ENCODE assay signal across 1 cellular context in the genomic region with DNA sequence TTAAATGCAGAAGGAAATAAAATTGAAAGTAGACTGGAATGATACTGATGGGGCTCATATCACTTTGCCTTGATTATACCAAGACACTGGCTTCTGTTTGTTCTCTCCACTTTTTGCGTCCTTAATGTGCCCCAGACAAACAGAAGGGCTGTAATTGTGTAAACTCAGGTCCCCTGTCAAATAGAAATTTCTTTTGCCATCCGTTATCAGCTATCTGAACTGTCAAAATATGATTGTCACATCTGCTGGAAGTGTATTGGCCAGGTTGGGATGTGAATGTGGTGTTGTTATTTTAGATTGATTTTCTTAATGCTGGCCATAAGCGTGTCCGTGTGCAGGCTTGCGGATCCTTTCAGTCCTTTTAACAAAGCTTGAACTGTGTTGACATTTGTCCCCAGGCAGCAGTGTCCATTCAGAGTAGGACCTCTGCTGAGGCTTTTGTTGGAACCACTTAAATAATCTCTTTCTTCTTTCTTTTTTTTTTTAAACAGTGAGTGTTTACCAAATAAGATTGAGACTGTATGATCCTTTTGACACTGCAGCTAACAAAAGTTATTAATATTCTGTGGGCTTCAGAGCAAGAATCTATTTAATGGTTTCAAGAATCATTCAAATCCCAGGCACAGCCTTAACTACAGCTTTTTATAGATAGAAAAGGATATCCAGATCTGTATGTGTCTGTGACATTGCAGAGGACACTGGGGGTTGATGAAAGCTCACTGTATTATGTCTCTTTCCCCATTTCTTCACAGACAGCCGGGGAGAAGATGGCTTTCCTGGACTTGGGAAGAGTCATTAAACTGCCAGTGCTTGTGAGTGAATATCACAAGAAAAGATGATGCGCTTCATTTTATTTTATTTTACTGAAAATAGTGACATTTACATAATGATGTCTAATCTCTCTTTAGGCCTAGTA.
TF ChIP-seq lines count a peak whose summit lies in the region.

No MANE protein-coding gene starts in this region.

TF ChIP-seq in HepG2, 621 proteins besides CTCF, POLR2A, EP300 and RAD21:
- TF ChIP-seq GZF1 (CRISPR knock-in tag; IDR thresholded peaks at IDR 0.05) (no peak), CENPX (CRISPR knock-in tag; IDR thresholded peaks at IDR 0.05) (no peak), ZNF562 (CRISPR knock-in tag; IDR thresholded peaks at IDR 0.05; ENCODE audit: borderline replicate concordance) (no peak), PTBP1 (IDR thresholded peaks at IDR 0.05; ENCODE audit: low read depth, low read length, poor library complexity, severe bottlenecking) (no peak), ZSCAN30 (CRISPR knock-in tag; IDR thresholded peaks at IDR 0.05) (no peak), ESRRA (CRISPR knock-in tag; IDR thresholded peaks at IDR 0.05; ENCODE audit: low read depth) (no peak), FOXA1 (IDR thresholded peaks at IDR 0.05) (no peak), FOXA1 (CRISPR knock-in tag; IDR thresholded peaks at IDR 0.05) (peak; percentile 30; the same call in 1 of the 2 replicates), FOXA3 (CRISPR knock-in tag; IDR thresholded peaks at IDR 0.05) (peak; percentile 22; the same call in 1 of the 2 replicates), ZNF549 (CRISPR knock-in tag; IDR thresholded peaks at IDR 0.05) (no peak), BCL6 (CRISPR knock-in tag; IDR thresholded peaks at IDR 0.05) (0 out of 2 replicates have a peak, but pooled peaks have one; percentile 14), ZNF552 (CRISPR knock-in tag; IDR thresholded peaks at IDR 0.05; ENCODE audit: borderline replicate concordance) (no peak), GABPB1 (CRISPR knock-in tag; IDR thresholded peaks at IDR 0.05) (no peak), GATAD2A (CRISPR knock-in tag; IDR thresholded peaks at IDR 0.05) (0 out of 2 replicates have a peak, but pooled peaks have one; percentile 13), TP53 (CRISPR knock-in tag; conservative IDR thresholded peaks at IDR 0.05) (no peak), CAMTA2 (CRISPR knock-in tag; IDR thresholded peaks at IDR 0.05; ENCODE audit: borderline replicate concordance) (no peak), ZFP62 (CRISPR knock-in tag; IDR thresholded peaks at IDR 0.05) (no peak), ONECUT2 (CRISPR knock-in tag; IDR thresholded peaks at IDR 0.05) (no peak), ZNF432 (CRISPR knock-in tag; IDR thresholded peaks at IDR 0.05; ENCODE audit: borderline replicate concordance) (no peak), HDAC1 (CRISPR knock-in tag; IDR thresholded peaks at IDR 0.05) (no peak), ZMYM2 (CRISPR knock-in tag; IDR thresholded peaks at IDR 0.05) (no peak), PAWR (CRISPR knock-in tag; IDR thresholded peaks at IDR 0.05; ENCODE audit: borderline replicate concordance) (no peak), EED (CRISPR knock-in tag; IDR thresholded peaks at IDR 0.05) (no peak), GATAD1 (CRISPR knock-in tag; IDR thresholded peaks at IDR 0.05) (no peak)
- TF ChIP-seq, protein P1, sequence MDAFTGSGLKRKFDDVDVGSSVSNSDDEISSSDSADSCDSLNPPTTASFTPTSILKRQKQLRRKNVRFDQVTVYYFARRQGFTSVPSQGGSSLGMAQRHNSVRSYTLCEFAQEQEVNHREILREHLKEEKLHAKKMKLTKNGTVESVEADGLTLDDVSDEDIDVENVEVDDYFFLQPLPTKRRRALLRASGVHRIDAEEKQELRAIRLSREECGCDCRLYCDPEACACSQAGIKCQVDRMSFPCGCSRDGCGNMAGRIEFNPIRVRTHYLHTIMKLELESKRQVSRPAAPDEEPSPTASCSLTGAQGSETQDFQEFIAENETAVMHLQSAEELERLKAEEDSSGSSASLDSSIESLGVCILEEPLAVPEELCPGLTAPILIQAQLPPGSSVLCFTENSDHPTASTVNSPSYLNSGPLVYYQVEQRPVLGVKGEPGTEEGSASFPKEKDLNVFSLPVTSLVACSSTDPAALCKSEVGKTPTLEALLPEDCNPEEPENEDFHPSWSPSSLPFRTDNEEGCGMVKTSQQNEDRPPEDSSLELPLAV (CRISPR knock-in tag; conservative IDR thresholded peaks at IDR 0.05; ENCODE audit: low read depth), result no peak
- TF ChIP-seq, protein P2, sequence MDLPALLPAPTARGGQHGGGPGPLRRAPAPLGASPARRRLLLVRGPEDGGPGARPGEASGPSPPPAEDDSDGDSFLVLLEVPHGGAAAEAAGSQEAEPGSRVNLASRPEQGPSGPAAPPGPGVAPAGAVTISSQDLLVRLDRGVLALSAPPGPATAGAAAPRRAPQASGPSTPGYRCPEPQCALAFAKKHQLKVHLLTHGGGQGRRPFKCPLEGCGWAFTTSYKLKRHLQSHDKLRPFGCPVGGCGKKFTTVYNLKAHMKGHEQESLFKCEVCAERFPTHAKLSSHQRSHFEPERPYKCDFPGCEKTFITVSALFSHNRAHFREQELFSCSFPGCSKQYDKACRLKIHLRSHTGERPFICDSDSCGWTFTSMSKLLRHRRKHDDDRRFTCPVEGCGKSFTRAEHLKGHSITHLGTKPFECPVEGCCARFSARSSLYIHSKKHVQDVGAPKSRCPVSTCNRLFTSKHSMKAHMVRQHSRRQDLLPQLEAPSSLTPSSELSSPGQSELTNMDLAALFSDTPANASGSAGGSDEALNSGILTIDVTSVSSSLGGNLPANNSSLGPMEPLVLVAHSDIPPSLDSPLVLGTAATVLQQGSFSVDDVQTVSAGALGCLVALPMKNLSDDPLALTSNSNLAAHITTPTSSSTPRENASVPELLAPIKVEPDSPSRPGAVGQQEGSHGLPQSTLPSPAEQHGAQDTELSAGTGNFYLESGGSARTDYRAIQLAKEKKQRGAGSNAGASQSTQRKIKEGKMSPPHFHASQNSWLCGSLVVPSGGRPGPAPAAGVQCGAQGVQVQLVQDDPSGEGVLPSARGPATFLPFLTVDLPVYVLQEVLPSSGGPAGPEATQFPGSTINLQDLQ (CRISPR knock-in tag; IDR thresholded peaks at IDR 0.05), result no peak
- TF ChIP-seq, protein P3, sequence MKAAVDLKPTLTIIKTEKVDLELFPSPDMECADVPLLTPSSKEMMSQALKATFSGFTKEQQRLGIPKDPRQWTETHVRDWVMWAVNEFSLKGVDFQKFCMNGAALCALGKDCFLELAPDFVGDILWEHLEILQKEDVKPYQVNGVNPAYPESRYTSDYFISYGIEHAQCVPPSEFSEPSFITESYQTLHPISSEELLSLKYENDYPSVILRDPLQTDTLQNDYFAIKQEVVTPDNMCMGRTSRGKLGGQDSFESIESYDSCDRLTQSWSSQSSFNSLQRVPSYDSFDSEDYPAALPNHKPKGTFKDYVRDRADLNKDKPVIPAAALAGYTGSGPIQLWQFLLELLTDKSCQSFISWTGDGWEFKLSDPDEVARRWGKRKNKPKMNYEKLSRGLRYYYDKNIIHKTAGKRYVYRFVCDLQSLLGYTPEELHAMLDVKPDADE (CRISPR knock-in tag; IDR thresholded peaks at IDR 0.05), result no peak
- TF ChIP-seq, protein P4, sequence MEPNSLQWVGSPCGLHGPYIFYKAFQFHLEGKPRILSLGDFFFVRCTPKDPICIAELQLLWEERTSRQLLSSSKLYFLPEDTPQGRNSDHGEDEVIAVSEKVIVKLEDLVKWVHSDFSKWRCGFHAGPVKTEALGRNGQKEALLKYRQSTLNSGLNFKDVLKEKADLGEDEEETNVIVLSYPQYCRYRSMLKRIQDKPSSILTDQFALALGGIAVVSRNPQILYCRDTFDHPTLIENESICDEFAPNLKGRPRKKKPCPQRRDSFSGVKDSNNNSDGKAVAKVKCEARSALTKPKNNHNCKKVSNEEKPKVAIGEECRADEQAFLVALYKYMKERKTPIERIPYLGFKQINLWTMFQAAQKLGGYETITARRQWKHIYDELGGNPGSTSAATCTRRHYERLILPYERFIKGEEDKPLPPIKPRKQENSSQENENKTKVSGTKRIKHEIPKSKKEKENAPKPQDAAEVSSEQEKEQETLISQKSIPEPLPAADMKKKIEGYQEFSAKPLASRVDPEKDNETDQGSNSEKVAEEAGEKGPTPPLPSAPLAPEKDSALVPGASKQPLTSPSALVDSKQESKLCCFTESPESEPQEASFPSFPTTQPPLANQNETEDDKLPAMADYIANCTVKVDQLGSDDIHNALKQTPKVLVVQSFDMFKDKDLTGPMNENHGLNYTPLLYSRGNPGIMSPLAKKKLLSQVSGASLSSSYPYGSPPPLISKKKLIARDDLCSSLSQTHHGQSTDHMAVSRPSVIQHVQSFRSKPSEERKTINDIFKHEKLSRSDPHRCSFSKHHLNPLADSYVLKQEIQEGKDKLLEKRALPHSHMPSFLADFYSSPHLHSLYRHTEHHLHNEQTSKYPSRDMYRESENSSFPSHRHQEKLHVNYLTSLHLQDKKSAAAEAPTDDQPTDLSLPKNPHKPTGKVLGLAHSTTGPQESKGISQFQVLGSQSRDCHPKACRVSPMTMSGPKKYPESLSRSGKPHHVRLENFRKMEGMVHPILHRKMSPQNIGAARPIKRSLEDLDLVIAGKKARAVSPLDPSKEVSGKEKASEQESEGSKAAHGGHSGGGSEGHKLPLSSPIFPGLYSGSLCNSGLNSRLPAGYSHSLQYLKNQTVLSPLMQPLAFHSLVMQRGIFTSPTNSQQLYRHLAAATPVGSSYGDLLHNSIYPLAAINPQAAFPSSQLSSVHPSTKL (CRISPR knock-in tag; IDR thresholded peaks at IDR 0.05), result peak; percentile 38; the same call in 1 of the 2 replicates
- TF ChIP-seq, protein P5, sequence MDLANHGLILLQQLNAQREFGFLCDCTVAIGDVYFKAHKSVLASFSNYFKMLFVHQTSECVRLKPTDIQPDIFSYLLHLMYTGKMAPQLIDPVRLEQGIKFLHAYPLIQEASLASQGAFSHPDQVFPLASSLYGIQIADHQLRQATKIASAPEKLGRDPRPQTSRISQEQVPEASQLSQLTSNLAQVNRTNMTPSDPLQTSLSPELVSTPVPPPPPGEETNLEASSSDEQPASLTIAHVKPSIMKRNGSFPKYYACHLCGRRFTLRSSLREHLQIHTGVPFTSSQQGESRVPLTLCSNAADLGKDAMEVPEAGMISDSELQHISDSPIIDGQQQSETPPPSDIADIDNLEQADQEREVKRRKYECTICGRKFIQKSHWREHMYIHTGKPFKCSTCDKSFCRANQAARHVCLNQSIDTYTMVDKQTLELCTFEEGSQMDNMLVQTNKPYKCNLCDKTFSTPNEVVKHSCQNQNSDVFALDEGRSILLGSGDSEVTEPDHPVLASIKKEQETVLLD (CRISPR knock-in tag; IDR thresholded peaks at IDR 0.05; ENCODE audit: low read depth), result no peak
- TF ChIP-seq, protein P6, sequence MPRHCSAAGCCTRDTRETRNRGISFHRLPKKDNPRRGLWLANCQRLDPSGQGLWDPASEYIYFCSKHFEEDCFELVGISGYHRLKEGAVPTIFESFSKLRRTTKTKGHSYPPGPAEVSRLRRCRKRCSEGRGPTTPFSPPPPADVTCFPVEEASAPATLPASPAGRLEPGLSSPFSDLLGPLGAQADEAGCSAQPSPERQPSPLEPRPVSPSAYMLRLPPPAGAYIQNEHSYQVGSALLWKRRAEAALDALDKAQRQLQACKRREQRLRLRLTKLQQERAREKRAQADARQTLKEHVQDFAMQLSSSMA (CRISPR knock-in tag; IDR thresholded peaks at IDR 0.05), result no peak
